Comparison of ENCODE assay signal across 9 cellular contexts in genomic region chr12:7439579-7440505, GRCh38. TPM values are rescaled to one million over a fixed set of nuclear protein-coding genes. Genes with fewer than 3 reads are reported as not detected.
A peak's percentile ranks its signal among the peaks of the same experiment; 100 is the strongest.
DNase-seq lines count a peak whose midpoint lies in the region; ATAC-seq and TF ChIP-seq lines count a peak whose summit lies in the region.
"Had no signal": no experiment of that assay in that cellular context is flagged by ENCODE, and none has a peak within 500 bp of the region (broad histone marks: within the 10 kb centered on the region; RNA-seq: fewer than 3 reads in every experiment).

No MANE protein-coding gene starts in this region.

- 8% methylated on average over 69 of the region's 84 CpGs for WGBS in mesenchymal stem cell

- TF ChIP-seq CTCF in dorsolateral prefrontal cortex (IDR thresholded peaks at IDR 0.05 in 54 of 56, conservative IDR thresholded peaks at IDR 0.05 in 2 of 56; ENCODE audit: low read depth in 1 of 56, partially characterized antibody in 56 of 56) (no peak), WERI-Rb-1 (IDR thresholded peaks at IDR 0.05; ENCODE audit: low read depth, low read length) (no peak)

- DNase-seq in DMS53 treated with DMSO at 0.1 percent for 48 hours (lab: John Stamatoyannopoulos, UW; ENCODE audit: unreplicated experiment) = peak; percentile 92
- peak; percentile 17 for DNase-seq in T-helper 2 cell treated with Interferon-gamma antibody and Interleukin-4, amounts not matched to agents 5 μg/mL and 100 μg/mL, for 36 hours (ENCODE audit: low spot score)
- DNase-seq in dorsolateral prefrontal cortex = peak in 2 of 10 donors; percentile 48 to 53
- DNase-seq in mesenchymal stem cell = peak; percentile 75
- DNase-seq in stimulated activated naive CD4-positive, alpha-beta T cell treated with Interleukin-2 at 50 U/mL for 16 hours (lab: John Stamatoyannopoulos, UW) = peak; percentile 23
- no peak for DNase-seq in WERI-Rb-1
- no peak for DNase-seq in effector CD8-positive, alpha-beta T cell (lab: John Stamatoyannopoulos, UW)

- H3K9ac ChIP-seq in mesenchymal stem cell (ENCODE audit: low read length) = peak overlapping the region; percentile 75

- H2BK15ac ChIP-seq in mesenchymal stem cell (ENCODE audit: low read depth, poor library complexity, severe bottlenecking) = peak overlapping the region; percentile 93

- peak overlapping the region in 1 of 2 experiments; percentile 97 for H3K14ac ChIP-seq in mesenchymal stem cell (ENCODE audit: low read length in 2 of 2)

- H3K4me2 ChIP-seq in mesenchymal stem cell (ENCODE audit: low read length, poor library complexity, severe bottlenecking) = peak overlapping the region; percentile 41

- peak overlapping the region; percentile 79 for H2BK120ac ChIP-seq in mesenchymal stem cell (ENCODE audit: low read depth, low read length)

- no peaks in the 10 kb centered on the region for H3K9me3 ChIP-seq in mesenchymal stem cell (ENCODE audit: control insufficient read depth, low read length)
- no peaks in the 10 kb centered on the region for H3K9me3 ChIP-seq in WERI-Rb-1 (ENCODE audit: severe bottlenecking)

- H3K27me3 Mint-ChIP-seq in T-helper 2 cell treated with Interferon-gamma antibody and Interleukin-4, amounts not matched to agents 5 μg/mL and 100 μg/mL, for 36 hours (ENCODE audit: low read depth) = peaks cover 43% of the 10 kb centered on the region

- peak overlapping the region; percentile 83 for H4K91ac ChIP-seq in mesenchymal stem cell (ENCODE audit: low read length)

- peak overlapping the region in 46 of 59 donors; percentile 10 to 59 (median 38) for H3K4me3 ChIP-seq in dorsolateral prefrontal cortex
- peak overlapping the region; percentile 62 to 73 for H3K4me3 ChIP-seq in mesenchymal stem cell (ENCODE audit: insufficient read depth in 1 of 2, low read depth in 1 of 2, low read length in 2 of 2)
- no peak overlapping the region for H3K4me3 ChIP-seq in WERI-Rb-1 (ENCODE audit: low read depth, low read length)

- no peak for ATAC-seq in GM21619 (IDR thresholded peaks at IDR 0.05; ENCODE audit: unreplicated experiment)

- no peaks in the 10 kb centered on the region for H3K79me1 ChIP-seq in mesenchymal stem cell (replicated peaks; ENCODE audit: low read length, poor library complexity, severe bottlenecking)

- peak overlapping the region; percentile 93 for H4K8ac ChIP-seq in mesenchymal stem cell (ENCODE audit: low read length)

- no peak overlapping the region for H3K23ac ChIP-seq in mesenchymal stem cell (ENCODE audit: low read length in 2 of 2)

- no peaks in the 10 kb centered on the region for H3K36me3 Mint-ChIP-seq in T-helper 2 cell treated with Interferon-gamma antibody and Interleukin-4, amounts not matched to agents 5 μg/mL and 100 μg/mL, for 36 hours (ENCODE audit: low read depth)
- H3K36me3 Mint-ChIP-seq: memory B cell had no signal

- H2AK5ac ChIP-seq in mesenchymal stem cell (ENCODE audit: low read length, severe bottlenecking) = no peak overlapping the region

- peak overlapping the region in 1 of 2 experiments; percentile 17 for H3K4ac ChIP-seq in mesenchymal stem cell (ENCODE audit: low read depth in 1 of 2, low read length in 2 of 2)

- peak overlapping the region; percentile 95 for H2AFZ ChIP-seq in mesenchymal stem cell (ENCODE audit: low read depth, low read length)

- peak overlapping the region; percentile 12 for H2BK5ac ChIP-seq in mesenchymal stem cell (ENCODE audit: low read depth, low read length, poor library complexity, severe bottlenecking)

- H3K4me3 Mint-ChIP-seq in T-helper 2 cell treated with Interferon-gamma antibody and Interleukin-4, amounts not matched to agents 5 μg/mL and 100 μg/mL, for 36 hours = peak overlapping the region; percentile 15
- H3K4me3 Mint-ChIP-seq: memory B cell had no signal

- no peak overlapping the region for H3K27ac Mint-ChIP-seq in T-helper 2 cell treated with Interferon-gamma antibody and Interleukin-4, amounts not matched to agents 5 μg/mL and 100 μg/mL, for 36 hours
- H3K27ac Mint-ChIP-seq: memory B cell had no signal

- H3K27ac ChIP-seq in dorsolateral prefrontal cortex (no peak overlapping the region), mesenchymal stem cell (ENCODE audit: low read length, poor library complexity, severe bottlenecking) (no peak overlapping the region), WERI-Rb-1 (no peak overlapping the region)

- H3K9me3 Mint-ChIP-seq in T-helper 2 cell treated with Interferon-gamma antibody and Interleukin-4, amounts not matched to agents 5 μg/mL and 100 μg/mL, for 36 hours = no peaks in the 10 kb centered on the region
- H3K9me3 Mint-ChIP-seq: memory B cell had no signal

- peaks cover 6% of the 10 kb centered on the region for H3K4me1 ChIP-seq in mesenchymal stem cell (ENCODE audit: control insufficient read depth, insufficient read depth, low read depth, low read length)

- intact Hi-C loops in dorsolateral prefrontal cortex (cut with DNase I) = no loop called here

- H3K27me3 ChIP-seq in dorsolateral prefrontal cortex (peaks cover 0 to 43% (median 18%) of the 10 kb centered on the region in 45 donors), mesenchymal stem cell (ENCODE audit: control insufficient read depth in 1 of 2, insufficient read depth in 1 of 2, low read length in 2 of 2) (no peaks in the 10 kb centered on the region), WERI-Rb-1 (ENCODE audit: insufficient read depth, low read depth, severe bottlenecking) (peaks cover under 1% of the 10 kb centered on the region)

- H3K36me3 ChIP-seq in mesenchymal stem cell (ENCODE audit: control insufficient read depth in 1 of 2, insufficient read depth in 2 of 2, low read depth in 1 of 2, low read length in 2 of 2) = no peaks in the 10 kb centered on the region
- no peaks in the 10 kb centered on the region for H3K36me3 ChIP-seq in WERI-Rb-1

- H3K18ac ChIP-seq in mesenchymal stem cell (ENCODE audit: low read depth in 1 of 2, low read length in 2 of 2) = peak overlapping the region; percentile 73 to 88

- H3K4me1 Mint-ChIP-seq in T-helper 2 cell treated with Interferon-gamma antibody and Interleukin-4, amounts not matched to agents 5 μg/mL and 100 μg/mL, for 36 hours (ENCODE audit: low read depth) = no peaks in the 10 kb centered on the region
- H3K4me1 Mint-ChIP-seq: memory B cell had no signal

- H2BK12ac ChIP-seq in mesenchymal stem cell (ENCODE audit: low read length in 2 of 2) = no peak overlapping the region

RNA-seq across cellular contexts. Expression of gene CD163L1, which starts 4.1 kb away (rescaled TPM):
- 10 to 100 TPM in 16 of 120 experiments, 1 to 10 TPM in 104; 2.6 to 18.3 (median 6.3) TPM for total RNA-seq in dorsolateral prefrontal cortex
- 2.1 TPM for polyA plus RNA-seq in mesenchymal stem cell (2013, experiment 1 of 2)
- 2.7 TPM for polyA plus RNA-seq in mesenchymal stem cell (2013, experiment 2 of 2)

Comparison
In these comparisons a context has a peak if more than half of its experiments do, and no peak if none do; other contexts are left out.
1. DNase-seq: peak in DMS53 treated with DMSO at 0.1 percent for 48 hours (single experiment), T-helper 2 cell treated with Interferon-gamma antibody and Interleukin-4, amounts not matched to agents 5 μg/mL and 100 μg/mL, for 36 hours (single experiment), mesenchymal stem cell (single experiment) and stimulated activated naive CD4-positive, alpha-beta T cell treated with Interleukin-2 at 50 U/mL for 16 hours (single experiment); none in WERI-Rb-1 (single experiment) and effector CD8-positive, alpha-beta T cell (single experiment).